22 cellular contexts compared by ENCODE assay signal in genomic region chr3:147404000-147404799, GRCh38. TPM values are rescaled to one million over a fixed set of nuclear protein-coding genes. Genes with fewer than 3 reads are reported as not detected.
DNase-seq lines count a peak whose midpoint lies in the region; ATAC-seq, FAIRE-seq and TF ChIP-seq lines count a peak whose summit lies in the region.
"Had no signal": no experiment of that assay in that cellular context is flagged by ENCODE, and none has a peak within 500 bp of the region (broad histone marks: within the 10 kb centered on the region; RNA-seq: fewer than 3 reads in every experiment).

No MANE protein-coding gene starts in this region.

- peaks cover 4% of the 10 kb centered on the region for H3K4me1 Mint-ChIP-seq in astrocyte (ENCODE audit: low read depth, unreplicated experiment)
- peaks cover 6% of the 10 kb centered on the region for H3K4me1 Mint-ChIP-seq in activated CD4-positive, alpha-beta T cell treated with anti-CD3 and anti-CD28 coated beads, Interleukin-2, amount 10 ng/mL, durations not matched to agents 24 days and 14 days

- peak overlapping the region; percentile 22 for H3K27ac ChIP-seq in astrocyte (ENCODE audit: low read depth, low read length)
- H3K27ac ChIP-seq in dorsolateral prefrontal cortex, result peak overlapping the region in 51 of 59 donors; percentile 1 to 99 (median 85)
- H3K27ac ChIP-seq in HepG2 (ENCODE audit: extremely low read length, insufficient read depth, low read length), result no peak overlapping the region
- no peak overlapping the region for H3K27ac ChIP-seq in kidney (ENCODE audit: low read depth in 2 of 2, low read length in 2 of 2)

- no peaks in the 10 kb centered on the region for H3K36me3 Mint-ChIP-seq in astrocyte (ENCODE audit: low read depth, unreplicated experiment)
- H3K36me3 Mint-ChIP-seq in activated CD4-positive, alpha-beta T cell treated with anti-CD3 and anti-CD28 coated beads, Interleukin-2, amount 10 ng/mL, durations not matched to agents 24 days and 14 days (ENCODE audit: low read depth), result peaks cover 5% of the 10 kb centered on the region
- H3K36me3 Mint-ChIP-seq: CD8-positive, alpha-beta T cell had no signal

- no TSS peak for BruUV-seq in HepG2 (replicated peaks; lab: Mats Ljungman, UMichigan)

- H3K79me2 ChIP-seq in astrocyte (ENCODE audit: insufficient read depth, low read length) (peaks cover 65% of the 10 kb centered on the region), HepG2 (ENCODE audit: insufficient read depth, low read length) (no peaks in the 10 kb centered on the region)

- no peak for TF ChIP-seq RAD21 in HepG2 (CRISPR knock-in tag; IDR thresholded peaks at IDR 0.05)

- H3K9me3 ChIP-seq in astrocyte (ENCODE audit: insufficient read depth, low read depth, low read length) (no peaks in the 10 kb centered on the region), HepG2 (ENCODE audit: low read length) (no peaks in the 10 kb centered on the region), kidney (ENCODE audit: control insufficient read depth in 1 of 2, low read length in 2 of 2) (no peaks in the 10 kb centered on the region)
- H3K9me3 ChIP-seq: BE2C had no signal

- no peak for TF ChIP-seq CTCF in astrocyte (IDR thresholded peaks at IDR 0.05; ENCODE audit: insufficient read depth, low read depth, low read length)
- no peak for TF ChIP-seq CTCF in dorsolateral prefrontal cortex (IDR thresholded peaks at IDR 0.05 in 54 of 56, conservative IDR thresholded peaks at IDR 0.05 in 2 of 56; ENCODE audit: low read depth in 1 of 56, partially characterized antibody in 56 of 56)
- no peak for TF ChIP-seq CTCF in HepG2 (CRISPR knock-in tag; IDR thresholded peaks at IDR 0.05)
- no peak for TF ChIP-seq CTCF in kidney (IDR thresholded peaks at IDR 0.05; ENCODE audit: borderline replicate concordance, extremely low read depth, insufficient read depth)

- H2AFZ ChIP-seq in astrocyte (ENCODE audit: low read depth, low read length) (no peak overlapping the region), HepG2 (ENCODE audit: low read length) (no peak overlapping the region)

- no peak overlapping the region for H3K4me3 Mint-ChIP-seq in astrocyte (ENCODE audit: unreplicated experiment)
- no peak overlapping the region for H3K4me3 Mint-ChIP-seq in activated CD4-positive, alpha-beta T cell treated with anti-CD3 and anti-CD28 coated beads, Interleukin-2, amount 10 ng/mL, durations not matched to agents 24 days and 14 days
- H3K4me3 Mint-ChIP-seq: CD8-positive, alpha-beta T cell had no signal

- H3K36me3 ChIP-seq in astrocyte (ENCODE audit: insufficient read depth, low read length), result no peaks in the 10 kb centered on the region
- no peaks in the 10 kb centered on the region for H3K36me3 ChIP-seq in HepG2 (replicated peaks in 1 of 2; ENCODE audit: control insufficient read depth in 1 of 2, insufficient read depth in 2 of 2, low read length in 2 of 2)
- H3K36me3 ChIP-seq in kidney (ENCODE audit: control insufficient read depth in 1 of 2, insufficient read depth in 2 of 2, low read length in 2 of 2), result no peaks in the 10 kb centered on the region
- H3K36me3 ChIP-seq: BE2C had no signal

- in situ Hi-C loops in HepG2 (cut with HindIII; ENCODE audit: extremely low pct_ligation_motif_present, low pct_unique_long_range_greater_than_20kb), result no loop called here
- in situ Hi-C loops in KBM-7 (cut with MboI; ENCODE audit: low pct_unique_long_range_greater_than_20kb, low sequenced_read_pairs), result no loop called here

- POLR2A ChIA-PET in HepG2 (lab: Yijun Ruan, JAX), result no interaction called here

- H3K4me1 ChIP-seq in astrocyte (ENCODE audit: insufficient read depth, low read length) (peaks cover 42% of the 10 kb centered on the region), HepG2 (ENCODE audit: insufficient read depth, low read length) (no peaks in the 10 kb centered on the region), kidney (ENCODE audit: control insufficient read depth in 1 of 2, insufficient read depth in 1 of 2, low read depth in 1 of 2, low read length in 2 of 2) (no peaks in the 10 kb centered on the region)
- H3K4me1 ChIP-seq: BE2C had no signal

- H3K27ac Mint-ChIP-seq in astrocyte (ENCODE audit: unreplicated experiment), result no peak overlapping the region
- no peak overlapping the region for H3K27ac Mint-ChIP-seq in activated CD4-positive, alpha-beta T cell treated with anti-CD3 and anti-CD28 coated beads, Interleukin-2, amount 10 ng/mL, durations not matched to agents 24 days and 14 days
- H3K27ac Mint-ChIP-seq: CD8-positive, alpha-beta T cell had no signal

- peaks cover 91% of the 10 kb centered on the region for H3K27me3 Mint-ChIP-seq in astrocyte (ENCODE audit: low read depth, unreplicated experiment)
- H3K27me3 Mint-ChIP-seq in activated CD4-positive, alpha-beta T cell treated with anti-CD3 and anti-CD28 coated beads, Interleukin-2, amount 10 ng/mL, durations not matched to agents 24 days and 14 days, result peaks cover 69% of the 10 kb centered on the region

- CTCF ChIA-PET in HepG2 (lab: Yijun Ruan, JAX; ENCODE audit: low intra/inter-chr PET ratio, low total read pairs), result no interaction called here

- H3K9me3 Mint-ChIP-seq in astrocyte (ENCODE audit: unreplicated experiment), result peaks cover 20% of the 10 kb centered on the region
- H3K9me3 Mint-ChIP-seq in activated CD4-positive, alpha-beta T cell treated with anti-CD3 and anti-CD28 coated beads, Interleukin-2, amount 10 ng/mL, durations not matched to agents 24 days and 14 days, result peaks cover 15% of the 10 kb centered on the region

- H3K9ac ChIP-seq in astrocyte (ENCODE audit: low read length) (peak overlapping the region; percentile 82), HepG2 (ENCODE audit: insufficient read depth, low read depth, low read length) (no peak overlapping the region), kidney (ENCODE audit: low read length in 2 of 2) (no peak overlapping the region)

- H4K20me1 ChIP-seq in astrocyte (ENCODE audit: insufficient read depth, low read length), result no peaks in the 10 kb centered on the region
- no peaks in the 10 kb centered on the region for H4K20me1 ChIP-seq in HepG2 (ENCODE audit: insufficient read depth, low read length)

- TF ChIP-seq POLR2A in HepG2 (IDR thresholded peaks at IDR 0.05; ENCODE audit: insufficient read depth in 1 of 2, low read depth in 2 of 2, low read length in 2 of 2), result no peak

- ATAC-seq in HepG2, result peak; percentile 70
- ATAC-seq: CD8-positive, alpha-beta T cell had no signal

- DNase-seq in astrocyte (ENCODE audit: low read depth) (no peak), dorsolateral prefrontal cortex (peak in 1 of 10 donors; percentile 5), HepG2 (ENCODE audit: low spot score) (no peak), kidney (no peak), KBM-7 (no peak), NCI-H1417 (lab: John Stamatoyannopoulos, UW) (no peak)
- DNase-seq in activated CD4-positive, alpha-beta T cell treated with anti-CD3 and anti-CD28 coated beads, Interleukin-2, amount 10 ng/mL, durations not matched to agents 24 days and 14 days, result no peak
- DNase-seq: BE2C; CD8-positive, alpha-beta T cell; DND-41; GF-D8; MV-4-11; NCI-H1436; NCI-H2081 treated with DMSO at 0.1 percent for 48 hours; NCI-H226; NCI-H526; NK-92 treated with Interleukin-12 subunit alpha and Interleukin-12 subunit beta, amount 100 ng/mL, for 24 hours; OCI-M1 had no signal

- H3K27me3 ChIP-seq in astrocyte (ENCODE audit: insufficient read depth, low read length) (peaks cover 37% of the 10 kb centered on the region), dorsolateral prefrontal cortex (peaks cover 0 to 96% (median 38%) of the 10 kb centered on the region in 45 donors), HepG2 (ENCODE audit: control insufficient read depth in 1 of 2, insufficient read depth in 2 of 2, low read length in 2 of 2) (peaks cover 2 to 49% of the 10 kb centered on the region in 2 experiments)

- FAIRE-seq in astrocyte (lab: Jason Lieb, UNC) (no peak), HepG2 (lab: Jason Lieb, UNC) (no peak), kidney (lab: Jason Lieb, UNC) (no peak)
- FAIRE-seq: D721Med, H54 had no signal

- 33% methylated on average over 11 of the region's 11 CpGs for WGBS in HepG2 (ENCODE audit: low lambda C conversion rate)

- H3K4me2 ChIP-seq in astrocyte (ENCODE audit: low read length) (peak overlapping the region; percentile 88), HepG2 (ENCODE audit: low read depth, low read length) (no peak overlapping the region)

- TF ChIP-seq EP300 in HepG2 (IDR thresholded peaks at IDR 0.05; ENCODE audit: low read depth in 2 of 2, low read length in 2 of 2), result no peak
- no peak for TF ChIP-seq EP300 in HepG2 (CRISPR knock-in tag; IDR thresholded peaks at IDR 0.05; ENCODE audit: borderline replicate concordance)

- intact Hi-C loops in dorsolateral prefrontal cortex (cut with DNase I), result loop anchor here in 1 of 2 donors (10.0 kb wide), 1 partner anchor 541 kb away; no protein-coding TSS in a partner anchor
- intact Hi-C loops in HepG2 (cut with micrococcal nuclease; ENCODE audit: unreplicated experiment), result no loop called here
- intact Hi-C loops in kidney (cut with DNase I), result no loop called here
- intact Hi-C loops in activated CD4-positive, alpha-beta T cell treated with anti-CD3 and anti-CD28 coated beads, Interleukin-2, amount 10 ng/mL, durations not matched to agents 24 days and 14 days (cut with micrococcal nuclease), result no loop called here

- H3K4me3 ChIP-seq in astrocyte (ENCODE audit: insufficient read depth, low read depth, low read length), result no peak overlapping the region
- peak overlapping the region in 38 of 59 donors; percentile 2 to 80 (median 64) for H3K4me3 ChIP-seq in dorsolateral prefrontal cortex
- H3K4me3 ChIP-seq in HepG2 (replicated peaks in 1 of 3; ENCODE audit: insufficient read depth in 1 of 3, low read depth in 2 of 3, low read length in 3 of 3), result no peak overlapping the region
- H3K4me3 ChIP-seq in kidney (ENCODE audit: low read length in 2 of 2), result no peak overlapping the region

RNA-seq across cellular contexts. Expression of gene ZIC4, which starts 2.1 kb away (rescaled TPM):
- not detected in 2 replicates for total RNA-seq in astrocyte
- total RNA-seq in dorsolateral prefrontal cortex, result 10 to 100 TPM in 8 of 120 experiments, 1 to 10 TPM in 112; 1.5 to 13.5 (median 4.8) TPM
- not detected in 2 replicates for total RNA-seq in HepG2 (2016; rRNA removed; fragmentation: Illumina TruSeq; extraction: Trizol)
- total RNA-seq in HepG2 (2016; cell fraction: cytosol; rRNA removed; fragmentation: Illumina TruSeq; extraction: Trizol; ENCODE audit: low read depth), result not detected in 2 replicates
- not detected in 2 replicates for total RNA-seq in HepG2 (2016; cell fraction: insoluble cytoplasmic fraction; rRNA removed; fragmentation: Illumina TruSeq; extraction: Trizol)
- not detected in 2 replicates for total RNA-seq in HepG2 (2016; cell fraction: membrane; rRNA removed; fragmentation: Illumina TruSeq; extraction: Trizol)
- total RNA-seq in HepG2 (2016; cell fraction: nucleus; rRNA removed; fragmentation: Illumina TruSeq; extraction: Trizol), result not detected in 2 replicates
- polyA plus RNA-seq in HepG2 (2011; rRNA removed), result not detected in 2 replicates
- not detected in 2 replicates for polyA plus RNA-seq in HepG2 (2011; cell fraction: cytosol; rRNA removed)
- polyA plus RNA-seq in HepG2 (2011; cell fraction: nucleus; rRNA removed), result not detected in 2 replicates
- polyA plus RNA-seq in HepG2 (2012), result not detected in 2 replicates
- polyA plus RNA-seq in HepG2 (2016; cell fraction: cytosol; fragmentation: Illumina TruSeq; extraction: Trizol; ENCODE audit: low read depth), result not detected in 2 replicates
- polyA plus RNA-seq in HepG2 (2016; cell fraction: insoluble cytoplasmic fraction; fragmentation: Illumina TruSeq; extraction: Trizol; ENCODE audit: low read depth), result not detected in 2 replicates
- not detected in 2 replicates for polyA plus RNA-seq in HepG2 (2016; cell fraction: membrane; fragmentation: Illumina TruSeq; extraction: Trizol; ENCODE audit: low read depth)
- not detected in 2 replicates for polyA plus RNA-seq in HepG2 (2016; cell fraction: nucleus; fragmentation: Illumina TruSeq; extraction: Trizol; ENCODE audit: insufficient read depth, low read depth)
- polyA minus RNA-seq in HepG2 (2011; rRNA and poly(A)+ RNA removed; ENCODE audit: low replicate concordance), result not detected in 2 replicates
- polyA minus RNA-seq in HepG2 (2011; cell fraction: cytosol; rRNA and poly(A)+ RNA removed), result not detected in 2 replicates
- not detected in 2 replicates for polyA minus RNA-seq in HepG2 (2011; cell fraction: nucleus; rRNA and poly(A)+ RNA removed)
- total RNA-seq in kidney, result not detected
- not detected for polyA plus RNA-seq in kidney (ENCODE audit: insufficient read depth, low read depth, low replicate concordance)
- total RNA-seq in activated CD4-positive, alpha-beta T cell treated with anti-CD3 and anti-CD28 coated beads, Interleukin-2, amount 10 ng/mL, durations not matched to agents 24 days and 14 days, result not detected in 2 replicates
- total RNA-seq: CD8-positive, alpha-beta T cell; SK-MEL-5 had no signal
- polyA plus RNA-seq: AG04450 had no signal

RNA-seq across cellular contexts. Expression of gene ZIC1, which starts 5.0 kb away (rescaled TPM):
- total RNA-seq in astrocyte, result 0.19 and 0.30 TPM in 2 replicates
- total RNA-seq in dorsolateral prefrontal cortex, result 100 to 1,000 TPM in 1 of 120 experiments, 10 to 100 TPM in 119; 17.4 to 211 (median 34.4) TPM
- not detected in 2 replicates for total RNA-seq in HepG2 (2016; rRNA removed; fragmentation: Illumina TruSeq; extraction: Trizol)
- not detected in 2 replicates for total RNA-seq in HepG2 (2016; cell fraction: cytosol; rRNA removed; fragmentation: Illumina TruSeq; extraction: Trizol; ENCODE audit: low read depth)
- not detected in 2 replicates for total RNA-seq in HepG2 (2016; cell fraction: insoluble cytoplasmic fraction; rRNA removed; fragmentation: Illumina TruSeq; extraction: Trizol)
- total RNA-seq in HepG2 (2016; cell fraction: membrane; rRNA removed; fragmentation: Illumina TruSeq; extraction: Trizol), result not detected in 2 replicates
- total RNA-seq in HepG2 (2016; cell fraction: nucleus; rRNA removed; fragmentation: Illumina TruSeq; extraction: Trizol), result not detected in 2 replicates
- not detected in 2 replicates for polyA plus RNA-seq in HepG2 (2011; rRNA removed)
- polyA plus RNA-seq in HepG2 (2011; cell fraction: cytosol; rRNA removed), result not detected in 2 replicates
- not detected in 2 replicates for polyA plus RNA-seq in HepG2 (2011; cell fraction: nucleus; rRNA removed)
- not detected in 2 replicates for polyA plus RNA-seq in HepG2 (2012)
- not detected in 2 replicates for polyA plus RNA-seq in HepG2 (2016; cell fraction: cytosol; fragmentation: Illumina TruSeq; extraction: Trizol; ENCODE audit: low read depth)
- polyA plus RNA-seq in HepG2 (2016; cell fraction: insoluble cytoplasmic fraction; fragmentation: Illumina TruSeq; extraction: Trizol; ENCODE audit: low read depth), result not detected in 2 replicates
- polyA plus RNA-seq in HepG2 (2016; cell fraction: membrane; fragmentation: Illumina TruSeq; extraction: Trizol; ENCODE audit: low read depth), result not detected in 2 replicates
- not detected in 2 replicates for polyA plus RNA-seq in HepG2 (2016; cell fraction: nucleus; fragmentation: Illumina TruSeq; extraction: Trizol; ENCODE audit: insufficient read depth, low read depth)
- polyA minus RNA-seq in HepG2 (2011; rRNA and poly(A)+ RNA removed; ENCODE audit: low replicate concordance), result not detected in 2 replicates
- not detected in 2 replicates for polyA minus RNA-seq in HepG2 (2011; cell fraction: cytosol; rRNA and poly(A)+ RNA removed)
- polyA minus RNA-seq in HepG2 (2011; cell fraction: nucleus; rRNA and poly(A)+ RNA removed), result not detected in 2 replicates
- not detected for total RNA-seq in kidney
- not detected for polyA plus RNA-seq in kidney (ENCODE audit: insufficient read depth, low read depth, low replicate concordance)
- total RNA-seq in activated CD4-positive, alpha-beta T cell treated with anti-CD3 and anti-CD28 coated beads, Interleukin-2, amount 10 ng/mL, durations not matched to agents 24 days and 14 days, result not detected in 2 replicates
- total RNA-seq: CD8-positive, alpha-beta T cell had no signal
- polyA plus RNA-seq: AG04450 had no signal

Comparison
In these comparisons a context has a peak if more than half of its experiments do, and no peak if none do; other contexts are left out.
1. H3K27ac ChIP-seq: peak in astrocyte (single experiment) and dorsolateral prefrontal cortex (51 of 59); none in HepG2 (single experiment) and kidney (0 of 2).
2. H3K4me3 ChIP-seq: peak in dorsolateral prefrontal cortex (38 of 59); none in astrocyte (single experiment), HepG2 (0 of 3) and kidney (0 of 2).
3. RNA of gene ZIC1, which starts 5.0 kb away (total RNA-seq): 17.4 to 211 TPM in dorsolateral prefrontal cortex; 0.19 to 0.30 TPM in astrocyte, not detected in HepG2, not detected in kidney (single experiment) and not detected in activated CD4-positive, alpha-beta T cell treated with anti-CD3 and anti-CD28 coated beads, Interleukin-2, amount 10 ng/mL, durations not matched to agents 24 days and 14 days; every median in the first group is over 10 times any median in the second.